In the genomic region with DNA sequence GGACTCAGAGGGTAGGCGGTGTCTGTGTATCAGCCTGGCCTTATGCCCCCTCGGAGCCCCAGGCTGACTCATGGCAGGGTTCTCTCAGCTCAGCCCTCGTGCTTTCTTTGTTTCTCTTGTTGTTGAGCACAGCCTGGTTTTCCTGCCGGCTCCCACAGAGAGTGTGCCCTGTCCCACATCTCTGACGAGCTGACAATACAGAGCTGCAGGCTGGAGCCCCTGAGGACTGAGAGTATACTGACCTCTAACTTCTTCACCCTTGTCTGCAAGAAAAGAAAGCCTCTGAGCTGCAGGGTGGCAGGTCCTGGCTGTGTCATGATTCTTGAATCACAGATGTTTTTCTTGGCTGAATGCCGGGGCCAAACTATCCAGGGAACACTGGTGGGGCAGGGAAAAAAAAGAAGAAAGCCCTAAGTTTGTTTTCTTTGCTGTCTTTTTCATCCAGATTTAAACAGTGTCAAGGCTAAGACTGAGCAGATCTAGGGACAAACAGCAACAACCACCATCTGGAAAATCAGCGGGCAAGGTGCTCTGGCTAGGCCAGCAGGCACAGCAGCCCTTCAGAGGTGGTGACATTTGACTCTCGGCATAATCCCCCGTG, we compare ENCODE assay signal across 8 cellular contexts.
DNase-seq lines count a peak whose midpoint lies in the region; ATAC-seq and TF ChIP-seq lines count a peak whose summit lies in the region.

No MANE protein-coding gene starts in this region.

- H3K4me1 ChIP-seq in SJCRH30 (peaks cover 11% of the 10 kb centered on the region), foreskin keratinocyte (peaks cover 8% of the 10 kb centered on the region)

- DNase-seq in EL (peak; percentile 62), SJCRH30 (peak; percentile 59 to 70), foreskin keratinocyte (peak; percentile 12 to 51), posterior cingulate gyrus (peak in 6 of 10 donors; percentile 9 to 85 (median 24)), amniotic stem cell (lab: John Stamatoyannopoulos, UW) (no peak), NCI-H526 (lab: John Stamatoyannopoulos, UW) (no peak), HuH-7.5 (ENCODE audit: low spot score) (no peak)

- H3K36me3 ChIP-seq in SJCRH30: no peaks in the 10 kb centered on the region

- H3K27ac ChIP-seq in SJCRH30: peak overlapping the region; percentile 35
- H3K27ac ChIP-seq in foreskin keratinocyte: no peak overlapping the region

- no peak for TF ChIP-seq CTCF in foreskin keratinocyte (conservative IDR thresholded peaks at IDR 0.05)

- 0 out of 2 replicates have a peak, but pooled peaks cover 3% of the 10 kb centered on the region for H3K9me3 ChIP-seq in SJCRH30 (replicated peaks)

- H3K4me3 ChIP-seq in SJCRH30: peak overlapping the region; percentile 43

- intact Hi-C loops in posterior cingulate gyrus (cut with DNase I): no loop called here

- H3K27me3 ChIP-seq in SJCRH30: no peaks in the 10 kb centered on the region
- H3K27me3 ChIP-seq in foreskin keratinocyte: no peaks in the 10 kb centered on the region

- ATAC-seq in foreskin keratinocyte (peak; percentile 90), HG03045 (IDR thresholded peaks at IDR 0.05; ENCODE audit: unreplicated experiment) (no peak)

Comparison
In these comparisons a context has a peak if more than half of its experiments do, and no peak if none do; other contexts are left out.
1. DNase-seq: peak in EL (single experiment), SJCRH30 (2 of 2), foreskin keratinocyte (2 of 2) and posterior cingulate gyrus (6 of 10); none in amniotic stem cell (single experiment), NCI-H526 (0 of 2) and HuH-7.5 (single experiment).